In genomic region chr11:125083312-125084056, GRCh38 we compare ENCODE assay signal across 19 cellular contexts. TPM values are rescaled to one million over a fixed set of nuclear protein-coding genes. Genes with fewer than 3 reads are reported as not detected.
DNase-seq lines count a peak whose midpoint lies in the region; ATAC-seq and TF ChIP-seq lines count a peak whose summit lies in the region.
"Had no signal": no experiment of that assay in that cellular context is flagged by ENCODE, and none has a peak within 500 bp of the region (broad histone marks: within the 10 kb centered on the region; RNA-seq: fewer than 3 reads in every experiment).

No MANE protein-coding gene starts in this region.

- H3K27ac ChIP-seq in RWPE2 (ENCODE audit: poor library complexity, severe bottlenecking): peak overlapping the region; percentile 82
- no peak overlapping the region for H3K27ac ChIP-seq in fibroblast of lung (ENCODE audit: insufficient read depth, low read length)
- H3K27ac ChIP-seq in skin epidermis: peak overlapping the region in 17 of 21 experiments; percentile 5 to 74 (median 53)
- H3K27ac ChIP-seq: body of pancreas, thyroid gland had no signal

- no peak overlapping the region for H3K9ac ChIP-seq in fibroblast of lung (ENCODE audit: insufficient read depth, low read length)

- POLR2A ChIA-PET in GM10248 (lab: Yijun Ruan, JAX): no interaction called here
- POLR2A ChIA-PET in activated CD4-positive, alpha-beta T cell treated with anti-CD3 and anti-CD28 coated beads, Interleukin-2, amount 10 ng/mL, durations not matched to agents 7 days and 5 days (lab: Charles Lee): no interaction called here

- no peaks in the 10 kb centered on the region for H3K36me3 Mint-ChIP-seq in natural killer cell treated with Interleukin-12 subunit alpha and Interleukin-12 subunit beta and Interleukin-15 and Interleukin-18, amount 100 ng/mL, for 72 hours
- H3K36me3 Mint-ChIP-seq in activated CD4-positive, alpha-beta T cell treated with anti-CD3 and anti-CD28 coated beads, Interleukin-2, amount 10 ng/mL, durations not matched to agents 7 days and 5 days (ENCODE audit: low read depth): no peaks in the 10 kb centered on the region
- H3K36me3 Mint-ChIP-seq: activated naive CD4-positive, alpha-beta T cell treated with anti-CD3 and anti-CD28 coated beads, Interleukin-2, amount 50 U/mL, for 24 hours had no signal

- ATAC-seq in RWPE2 (ENCODE audit: low read depth) (no peak), HG02642 (IDR thresholded peaks at IDR 0.05; ENCODE audit: poor library complexity, unreplicated experiment) (no peak), GM21381 (IDR thresholded peaks at IDR 0.05; ENCODE audit: unreplicated experiment) (no peak)
- no peak for ATAC-seq in natural killer cell treated with Interleukin-12 subunit alpha and Interleukin-12 subunit beta and Interleukin-15 and Interleukin-18, amount 100 ng/mL, for 72 hours
- ATAC-seq: body of pancreas, GM23338 had no signal

- H3K4me3 ChIP-seq in RWPE2 (ENCODE audit: severe bottlenecking) (no peak overlapping the region), fibroblast of lung (replicated peaks in 1 of 4; ENCODE audit: control extremely low read depth in 1 of 4, insufficient read depth in 1 of 4, low read depth in 3 of 4, low read length in 4 of 4) (no peak overlapping the region), skin epidermis (no peak overlapping the region)
- H3K4me3 ChIP-seq: body of pancreas, GM23338, thyroid gland had no signal

- H3K4me3 Mint-ChIP-seq in natural killer cell treated with Interleukin-12 subunit alpha and Interleukin-12 subunit beta and Interleukin-15 and Interleukin-18, amount 100 ng/mL, for 72 hours: no peak overlapping the region
- no peak overlapping the region for H3K4me3 Mint-ChIP-seq in activated CD4-positive, alpha-beta T cell treated with anti-CD3 and anti-CD28 coated beads, Interleukin-2, amount 10 ng/mL, durations not matched to agents 7 days and 5 days
- H3K4me3 Mint-ChIP-seq: activated naive CD4-positive, alpha-beta T cell treated with anti-CD3 and anti-CD28 coated beads, Interleukin-2, amount 50 U/mL, for 24 hours; CD8-positive, alpha-beta memory T cell; GM23338 had no signal

- no peaks in the 10 kb centered on the region for H3K9me3 Mint-ChIP-seq in natural killer cell treated with Interleukin-12 subunit alpha and Interleukin-12 subunit beta and Interleukin-15 and Interleukin-18, amount 100 ng/mL, for 72 hours
- no peaks in the 10 kb centered on the region for H3K9me3 Mint-ChIP-seq in activated CD4-positive, alpha-beta T cell treated with anti-CD3 and anti-CD28 coated beads, Interleukin-2, amount 10 ng/mL, durations not matched to agents 7 days and 5 days
- H3K9me3 Mint-ChIP-seq: activated naive CD4-positive, alpha-beta T cell treated with anti-CD3 and anti-CD28 coated beads, Interleukin-2, amount 50 U/mL, for 24 hours; CD8-positive, alpha-beta memory T cell; GM23338 had no signal

- H3K27me3 Mint-ChIP-seq in natural killer cell treated with Interleukin-12 subunit alpha and Interleukin-12 subunit beta and Interleukin-15 and Interleukin-18, amount 100 ng/mL, for 72 hours: no peaks in the 10 kb centered on the region
- H3K27me3 Mint-ChIP-seq in activated CD4-positive, alpha-beta T cell treated with anti-CD3 and anti-CD28 coated beads, Interleukin-2, amount 10 ng/mL, durations not matched to agents 7 days and 5 days: no peaks in the 10 kb centered on the region
- H3K27me3 Mint-ChIP-seq: activated naive CD4-positive, alpha-beta T cell treated with anti-CD3 and anti-CD28 coated beads, Interleukin-2, amount 50 U/mL, for 24 hours had no signal

- H3K27me3 ChIP-seq in RWPE2 (ENCODE audit: insufficient read depth, poor library complexity, severe bottlenecking) (no peaks in the 10 kb centered on the region), fibroblast of lung (ENCODE audit: control insufficient read depth, insufficient read depth, low read length) (no peaks in the 10 kb centered on the region)
- H3K27me3 ChIP-seq: body of pancreas, thyroid gland had no signal

- H3K36me3 ChIP-seq in RWPE2 (ENCODE audit: low read depth) (peaks cover 36% of the 10 kb centered on the region), fibroblast of lung (ENCODE audit: control insufficient read depth, insufficient read depth, low read length) (no peaks in the 10 kb centered on the region)
- H3K36me3 ChIP-seq: thyroid gland had no signal

- H3K27ac Mint-ChIP-seq in natural killer cell treated with Interleukin-12 subunit alpha and Interleukin-12 subunit beta and Interleukin-15 and Interleukin-18, amount 100 ng/mL, for 72 hours: no peak overlapping the region
- no peak overlapping the region for H3K27ac Mint-ChIP-seq in activated CD4-positive, alpha-beta T cell treated with anti-CD3 and anti-CD28 coated beads, Interleukin-2, amount 10 ng/mL, durations not matched to agents 7 days and 5 days
- H3K27ac Mint-ChIP-seq: activated naive CD4-positive, alpha-beta T cell treated with anti-CD3 and anti-CD28 coated beads, Interleukin-2, amount 50 U/mL, for 24 hours; GM23338 had no signal

- CTCF ChIA-PET in GM10248 (lab: Yijun Ruan, JAX): interaction anchor here (0.8 to 1.8 kb wide), 7 partner anchors 8 to 57 kb away, joined by 3 to 7 read pairs (median 3); no protein-coding TSS in a partner anchor
- CTCF ChIA-PET in activated CD4-positive, alpha-beta T cell treated with anti-CD3 and anti-CD28 coated beads, Interleukin-2, amount 10 ng/mL, durations not matched to agents 7 days and 5 days (lab: Charles Lee): interaction anchor here (0.8 to 1.2 kb wide), 3 partner anchors 8 to 16 kb away, joined by 3 to 5 read pairs (median 3); no protein-coding TSS in a partner anchor

- H3K4me2 ChIP-seq in fibroblast of lung (ENCODE audit: extremely low read depth, insufficient read depth, low read length): no peak overlapping the region
- H3K4me2 ChIP-seq: GM23338 had no signal

- no peaks in the 10 kb centered on the region for H3K79me2 ChIP-seq in fibroblast of lung (ENCODE audit: control insufficient read depth, insufficient read depth, low read length)

- DNase-seq in GM10248 (ENCODE audit: extremely low spot score) (peak; percentile 13), RWPE2 (ENCODE audit: low spot score) (no peak), fibroblast of lung (ENCODE audit: low read depth in 2 of 2) (no peak)
- no peak for DNase-seq in natural killer cell treated with Interleukin-12 subunit alpha and Interleukin-12 subunit beta and Interleukin-15 and Interleukin-18, amount 100 ng/mL, for 72 hours (ENCODE audit: low spot score)
- DNase-seq in activated CD4-positive, alpha-beta T cell treated with anti-CD3 and anti-CD28 coated beads, Interleukin-2, amount 10 ng/mL, durations not matched to agents 7 days and 5 days: no peak
- DNase-seq: activated CD4-positive, CD25-positive, alpha-beta regulatory T cell; body of pancreas; CD8-positive, alpha-beta memory T cell; cortex of kidney; Karpas-422; NCI-H1092; NCI-H510A; SHP77 treated with DMSO at 0.1 percent for 48 hours; thyroid gland had no signal

- H2AFZ ChIP-seq in fibroblast of lung (ENCODE audit: low read length): peak overlapping the region; percentile 41
- H2AFZ ChIP-seq: GM23338 had no signal

- no peaks in the 10 kb centered on the region for H4K20me1 ChIP-seq in fibroblast of lung (ENCODE audit: control insufficient read depth, extremely low read depth, insufficient read depth, low read length)

- no peaks in the 10 kb centered on the region for H3K9me3 ChIP-seq in RWPE2 (ENCODE audit: severe bottlenecking)
- no peaks in the 10 kb centered on the region for H3K9me3 ChIP-seq in fibroblast of lung (ENCODE audit: control insufficient read depth, insufficient read depth, low read depth, low read length)
- H3K9me3 ChIP-seq: body of pancreas, thyroid gland had no signal

- H3K4me1 Mint-ChIP-seq in natural killer cell treated with Interleukin-12 subunit alpha and Interleukin-12 subunit beta and Interleukin-15 and Interleukin-18, amount 100 ng/mL, for 72 hours (ENCODE audit: low read depth in 2 of 2): no peaks in the 10 kb centered on the region
- H3K4me1 Mint-ChIP-seq in activated CD4-positive, alpha-beta T cell treated with anti-CD3 and anti-CD28 coated beads, Interleukin-2, amount 10 ng/mL, durations not matched to agents 7 days and 5 days: no peaks in the 10 kb centered on the region
- H3K4me1 Mint-ChIP-seq: activated naive CD4-positive, alpha-beta T cell treated with anti-CD3 and anti-CD28 coated beads, Interleukin-2, amount 50 U/mL, for 24 hours; CD8-positive, alpha-beta memory T cell; GM23338 had no signal

- peaks cover 17% of the 10 kb centered on the region for H3K4me1 ChIP-seq in RWPE2 (ENCODE audit: insufficient read depth, poor library complexity, severe bottlenecking)
- peaks cover 10% of the 10 kb centered on the region for H3K4me1 ChIP-seq in fibroblast of lung (ENCODE audit: control insufficient read depth, extremely low read depth, insufficient read depth, low read length)
- H3K4me1 ChIP-seq: body of pancreas, thyroid gland had no signal

- TF ChIP-seq CTCF in GM10248 (IDR thresholded peaks at IDR 0.05; ENCODE audit: control extremely low read depth, extremely low read depth, low read depth, missing control alignments) (no peak), RWPE2 (IDR thresholded peaks at IDR 0.05; ENCODE audit: poor library complexity, severe bottlenecking) (no peak), fibroblast of lung (conservative IDR thresholded peaks at IDR 0.05 in 1 of 2, IDR thresholded peaks at IDR 0.05 in 1 of 2; ENCODE audit: low read depth in 1 of 2, low read length in 2 of 2) (no peak)

RNA-seq across cellular contexts. Expression of gene SLC37A2, which starts 20.4 kb away (rescaled TPM):
- total RNA-seq in fibroblast of lung: 0.26 and 0.83 TPM in 2 replicates
- polyA plus RNA-seq in fibroblast of lung: 0.36 and 2.2 TPM in 2 replicates
- polyA plus RNA-seq in fibroblast of lung (2012): 0.41 and 2.6 TPM in 2 replicates
- polyA minus RNA-seq in fibroblast of lung (ENCODE audit: low replicate concordance): 5.9 TPM in 1 of 2 replicates, not detected in the other
- total RNA-seq in natural killer cell treated with Interleukin-12 subunit alpha and Interleukin-12 subunit beta and Interleukin-15 and Interleukin-18, amount 100 ng/mL, for 72 hours: 1 to 10 TPM in 1 of 2 donors, under 1 TPM in 1; 0.36 to 1.0 TPM
- total RNA-seq in activated CD4-positive, alpha-beta T cell treated with anti-CD3 and anti-CD28 coated beads, Interleukin-2, amount 10 ng/mL, durations not matched to agents 7 days and 5 days: under 1 TPM; 0.60 to 0.73 TPM

RNA-seq across cellular contexts. Expression of gene TMEM218, which starts 27.9 kb away (rescaled TPM):
- 28.0 and 31.9 TPM in 2 replicates for total RNA-seq in fibroblast of lung
- polyA plus RNA-seq in fibroblast of lung: 33.9 and 34.8 TPM in 2 replicates
- 19.1 and 19.3 TPM in 2 replicates for polyA plus RNA-seq in fibroblast of lung (2012)
- 14.9 and 15.6 TPM in 2 replicates for polyA minus RNA-seq in fibroblast of lung (ENCODE audit: low replicate concordance)
- 10 to 100 TPM; 14.2 to 19.7 TPM for total RNA-seq in natural killer cell treated with Interleukin-12 subunit alpha and Interleukin-12 subunit beta and Interleukin-15 and Interleukin-18, amount 100 ng/mL, for 72 hours
- total RNA-seq in activated CD4-positive, alpha-beta T cell treated with anti-CD3 and anti-CD28 coated beads, Interleukin-2, amount 10 ng/mL, durations not matched to agents 7 days and 5 days: 10 to 100 TPM; 16.3 to 16.9 TPM
